Comparison of ENCODE assay signal across 8 cellular contexts in genomic region chr5:111530298-111530740, GRCh38. TPM values are rescaled to one million over a fixed set of nuclear protein-coding genes. Genes with fewer than 3 reads are reported as not detected.
DNase-seq lines count a peak whose midpoint lies in the region; ATAC-seq and TF ChIP-seq lines count a peak whose summit lies in the region.

No MANE protein-coding gene starts in this region.

- no peaks in the 10 kb centered on the region for H3K36me3 ChIP-seq in SK-N-SH (replicated peaks in 1 of 2; ENCODE audit: control insufficient read depth in 1 of 2, insufficient read depth in 2 of 2, low read length in 1 of 2)
- H3K36me3 ChIP-seq in endodermal cell (ENCODE audit: control insufficient read depth, insufficient read depth, low read length), result no peaks in the 10 kb centered on the region

- H3K4me3 ChIP-seq in SK-N-SH (ENCODE audit: low read depth in 2 of 2, low read length in 1 of 2) (no peak overlapping the region), endodermal cell (ENCODE audit: low read length) (no peak overlapping the region)

- H3K9me3 Mint-ChIP-seq in immature natural killer cell, result no peaks in the 10 kb centered on the region
- H3K9me3 Mint-ChIP-seq in endodermal cell, result peaks cover 8% of the 10 kb centered on the region

- H3K27ac Mint-ChIP-seq in immature natural killer cell (peak overlapping the region; percentile 77 to 91 (median 81)), endodermal cell (no peak overlapping the region)

- H3K9ac ChIP-seq in SK-N-SH, result no peak overlapping the region
- H3K9ac ChIP-seq in endodermal cell (ENCODE audit: extremely low read depth, low read length, poor library complexity, severe bottlenecking), result no peak overlapping the region

- H3K27me3 ChIP-seq in SK-N-SH (ENCODE audit: insufficient read depth) (no peaks in the 10 kb centered on the region), endodermal cell (ENCODE audit: control insufficient read depth, insufficient read depth, low read length, poor library complexity, severe bottlenecking) (no peaks in the 10 kb centered on the region)

- H3K4me1 Mint-ChIP-seq in immature natural killer cell (peaks cover 20% of the 10 kb centered on the region in 2 donors), endodermal cell (peaks cover 6% of the 10 kb centered on the region)

- peaks cover 0 to 4% of the 10 kb centered on the region in 2 experiments; a peak in 3 of 4 replicates for H3K4me1 ChIP-seq in SK-N-SH (ENCODE audit: control insufficient read depth in 1 of 2, insufficient read depth in 2 of 2, low read depth in 1 of 2, low read length in 1 of 2)
- H3K4me1 ChIP-seq in endodermal cell (ENCODE audit: control insufficient read depth, insufficient read depth, low read length), result no peaks in the 10 kb centered on the region

- H3K27ac ChIP-seq in SK-N-SH (ENCODE audit: low read depth in 2 of 2, low read length in 1 of 2), result peak overlapping the region in 1 of 2 experiments; percentile 27; a peak in 1 of 4 replicates
- no peak overlapping the region for H3K27ac ChIP-seq in endodermal cell (ENCODE audit: low read depth, low read length)

- H2AFZ ChIP-seq in SK-N-SH (ENCODE audit: low read depth), result peak overlapping the region; percentile 77; the same call in 1 of the 2 replicates

- H3K36me3 Mint-ChIP-seq in immature natural killer cell (no peaks in the 10 kb centered on the region), endodermal cell (ENCODE audit: low read depth) (no peaks in the 10 kb centered on the region)

- H3K27me3 Mint-ChIP-seq in immature natural killer cell (ENCODE audit: low read depth in 3 of 3) (peaks cover 17 to 30% (median 27%) of the 10 kb centered on the region in 3 donors), endodermal cell (ENCODE audit: insufficient read depth) (no peaks in the 10 kb centered on the region)

- no peaks in the 10 kb centered on the region for H3K79me2 ChIP-seq in SK-N-SH (ENCODE audit: insufficient read depth)

- H3K9me3 ChIP-seq in SK-N-SH (no peaks in the 10 kb centered on the region), endodermal cell (ENCODE audit: control insufficient read depth, low read length) (peaks cover 10% of the 10 kb centered on the region)

- 74% methylated on average over 10 of the region's 10 CpGs for WGBS in SK-N-SH (ENCODE audit: low lambda C conversion rate)
- WGBS in endodermal cell (ENCODE audit: insufficient coverage in 1 of 2, insufficient read length in 1 of 2), 2 experiments, result 86 to 90% methylated on average over 8 to 10 of the region's 10 CpGs

- POLR2A ChIA-PET in SK-N-SH (lab: Yijun Ruan, JAX), result no interaction called here

- TF ChIP-seq CTCF in SK-N-SH (IDR thresholded peaks at IDR 0.05) (no peak), endodermal cell (conservative IDR thresholded peaks at IDR 0.05) (no peak)

- CTCF ChIA-PET in SK-N-SH (lab: Yijun Ruan, JAX), result interaction anchor here (0.6 kb wide), 1 partner anchor 33 kb away, joined by 3 read pairs; no protein-coding TSS in a partner anchor

- no peak for TF ChIP-seq EP300 in SK-N-SH (IDR thresholded peaks at IDR 0.05; ENCODE audit: borderline replicate concordance in 1 of 2, low read depth in 1 of 2, low read length in 1 of 2)

- H4K20me1 ChIP-seq in SK-N-SH (ENCODE audit: insufficient read depth), result no peaks in the 10 kb centered on the region

- H3K4me3 Mint-ChIP-seq in immature natural killer cell (peak overlapping the region; percentile 46 to 74 (median 71)), endodermal cell (no peak overlapping the region)

- H3F3A ChIP-seq in SK-N-SH (replicated peaks; ENCODE audit: insufficient read depth), result no peaks in the 10 kb centered on the region

- DNase-seq in SK-N-SH, result no peak
- peak; percentile 22 to 53 (median 42) for DNase-seq in activated naive CD4-positive, alpha-beta T cell (lab: John Stamatoyannopoulos, UW)
- DNase-seq in immature natural killer cell, result peak; percentile 77 to 79 (median 79)
- DNase-seq in stimulated activated CD4-positive, alpha-beta T cell treated with anti-CD3 and anti-CD28 coated beads, Interleukin-4, amount 100 ng/mL, for 1 hour, result peak; percentile 66
- DNase-seq in NCI-H1092 (lab: John Stamatoyannopoulos, UW), result no peak
- DNase-seq in endodermal cell, result no peak

- no peak for TF ChIP-seq RAD21 in SK-N-SH (IDR thresholded peaks at IDR 0.05; ENCODE audit: low read length)

- H3K4me2 ChIP-seq in SK-N-SH, result no peak overlapping the region

- ATAC-seq in GM18870 (IDR thresholded peaks at IDR 0.05; ENCODE audit: unreplicated experiment), result peak; percentile 91
- ATAC-seq in HG03095 (IDR thresholded peaks at IDR 0.05; ENCODE audit: unreplicated experiment), result peak; percentile 87

- H3K9me2 ChIP-seq in SK-N-SH, result no peaks in the 10 kb centered on the region

TF ChIP-seq in SK-N-SH, 30 proteins besides CTCF, POLR2A, EP300 and RAD21:
- TF ChIP-seq MAX (IDR thresholded peaks at IDR 0.05; ENCODE audit: low read depth) (no peak), IRF3 (IDR thresholded peaks at IDR 0.05; ENCODE audit: low read depth, low read length) (no peak), MEF2A (IDR thresholded peaks at IDR 0.05; ENCODE audit: borderline replicate concordance, low read depth) (no peak), CHD2 (IDR thresholded peaks at IDR 0.05; ENCODE audit: low read length, partially characterized antibody) (no peak), TAF1 (IDR thresholded peaks at IDR 0.05; ENCODE audit: borderline replicate concordance, low read depth, low read length) (no peak), POLR2AphosphoS5 (IDR thresholded peaks at IDR 0.05; ENCODE audit: low read depth, low read length) (no peak)

RNA-seq across cellular contexts. Expression of gene STARD4, which starts 18.0 kb away (rescaled TPM):
- 10.0 and 11.0 TPM in 2 replicates for polyA plus RNA-seq in SK-N-SH (2012; rRNA removed)
- polyA plus RNA-seq in SK-N-SH (2012; cell fraction: cytosol; rRNA removed), result 13.2 and 16.1 TPM in 2 replicates
- polyA plus RNA-seq in SK-N-SH (2012; cell fraction: nucleus; rRNA removed), result 8.9 and 18.8 TPM in 2 replicates
- 10 to 100 TPM in 2 of 3 donors, 1 to 10 TPM in 1; 8.8 to 12.8 (median 11.8) TPM for polyA plus RNA-seq in immature natural killer cell
- total RNA-seq in endodermal cell, result 10 to 100 TPM; 29.5 to 40.7 TPM
- 72.9 TPM for polyA plus RNA-seq in endodermal cell (2013, experiment 1 of 2)
- polyA plus RNA-seq in endodermal cell (2013, experiment 2 of 2), result 74.9 TPM

Comparison
In these comparisons a context has a peak if more than half of its experiments do, and no peak if none do; other contexts are left out.
1. DNase-seq: peak in activated naive CD4-positive, alpha-beta T cell (4 of 4), immature natural killer cell (3 of 3) and stimulated activated CD4-positive, alpha-beta T cell treated with anti-CD3 and anti-CD28 coated beads, Interleukin-4, amount 100 ng/mL, for 1 hour (single experiment); none in SK-N-SH (single experiment), NCI-H1092 (single experiment) and endodermal cell (single experiment).